In the genomic region with DNA sequence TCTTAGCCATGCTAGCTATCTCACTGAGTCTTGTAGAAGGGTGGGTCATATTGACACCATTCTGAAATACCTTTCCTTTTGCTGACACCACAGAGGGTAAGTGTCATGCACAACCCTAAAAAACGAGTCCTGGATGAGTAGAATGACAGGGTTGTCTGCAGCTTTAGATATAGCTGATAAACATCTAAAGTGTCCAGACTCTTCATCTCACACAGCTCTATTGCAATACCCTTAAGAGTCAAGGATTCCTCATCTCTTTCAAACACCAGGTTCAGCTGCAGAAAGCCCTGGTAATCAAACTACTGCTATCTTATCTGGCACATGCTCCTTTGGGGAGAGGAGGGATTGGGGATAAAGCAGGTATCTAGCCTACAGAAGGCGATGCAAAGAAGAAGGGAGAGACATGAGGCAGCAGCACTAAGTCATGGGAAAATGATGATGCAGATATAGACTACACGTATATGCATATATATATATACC, we compare ENCODE assay signal across 1 cellular context.
A peak's percentile ranks its signal among the peaks of the same experiment; 100 is the strongest.
TF ChIP-seq lines count a peak whose summit lies in the region.

No MANE protein-coding gene starts in this region.

TF ChIP-seq in K562, 482 proteins besides CTCF, POLR2A, EP300 and RAD21 (continued from another document):
- TF ChIP-seq, protein P1, sequence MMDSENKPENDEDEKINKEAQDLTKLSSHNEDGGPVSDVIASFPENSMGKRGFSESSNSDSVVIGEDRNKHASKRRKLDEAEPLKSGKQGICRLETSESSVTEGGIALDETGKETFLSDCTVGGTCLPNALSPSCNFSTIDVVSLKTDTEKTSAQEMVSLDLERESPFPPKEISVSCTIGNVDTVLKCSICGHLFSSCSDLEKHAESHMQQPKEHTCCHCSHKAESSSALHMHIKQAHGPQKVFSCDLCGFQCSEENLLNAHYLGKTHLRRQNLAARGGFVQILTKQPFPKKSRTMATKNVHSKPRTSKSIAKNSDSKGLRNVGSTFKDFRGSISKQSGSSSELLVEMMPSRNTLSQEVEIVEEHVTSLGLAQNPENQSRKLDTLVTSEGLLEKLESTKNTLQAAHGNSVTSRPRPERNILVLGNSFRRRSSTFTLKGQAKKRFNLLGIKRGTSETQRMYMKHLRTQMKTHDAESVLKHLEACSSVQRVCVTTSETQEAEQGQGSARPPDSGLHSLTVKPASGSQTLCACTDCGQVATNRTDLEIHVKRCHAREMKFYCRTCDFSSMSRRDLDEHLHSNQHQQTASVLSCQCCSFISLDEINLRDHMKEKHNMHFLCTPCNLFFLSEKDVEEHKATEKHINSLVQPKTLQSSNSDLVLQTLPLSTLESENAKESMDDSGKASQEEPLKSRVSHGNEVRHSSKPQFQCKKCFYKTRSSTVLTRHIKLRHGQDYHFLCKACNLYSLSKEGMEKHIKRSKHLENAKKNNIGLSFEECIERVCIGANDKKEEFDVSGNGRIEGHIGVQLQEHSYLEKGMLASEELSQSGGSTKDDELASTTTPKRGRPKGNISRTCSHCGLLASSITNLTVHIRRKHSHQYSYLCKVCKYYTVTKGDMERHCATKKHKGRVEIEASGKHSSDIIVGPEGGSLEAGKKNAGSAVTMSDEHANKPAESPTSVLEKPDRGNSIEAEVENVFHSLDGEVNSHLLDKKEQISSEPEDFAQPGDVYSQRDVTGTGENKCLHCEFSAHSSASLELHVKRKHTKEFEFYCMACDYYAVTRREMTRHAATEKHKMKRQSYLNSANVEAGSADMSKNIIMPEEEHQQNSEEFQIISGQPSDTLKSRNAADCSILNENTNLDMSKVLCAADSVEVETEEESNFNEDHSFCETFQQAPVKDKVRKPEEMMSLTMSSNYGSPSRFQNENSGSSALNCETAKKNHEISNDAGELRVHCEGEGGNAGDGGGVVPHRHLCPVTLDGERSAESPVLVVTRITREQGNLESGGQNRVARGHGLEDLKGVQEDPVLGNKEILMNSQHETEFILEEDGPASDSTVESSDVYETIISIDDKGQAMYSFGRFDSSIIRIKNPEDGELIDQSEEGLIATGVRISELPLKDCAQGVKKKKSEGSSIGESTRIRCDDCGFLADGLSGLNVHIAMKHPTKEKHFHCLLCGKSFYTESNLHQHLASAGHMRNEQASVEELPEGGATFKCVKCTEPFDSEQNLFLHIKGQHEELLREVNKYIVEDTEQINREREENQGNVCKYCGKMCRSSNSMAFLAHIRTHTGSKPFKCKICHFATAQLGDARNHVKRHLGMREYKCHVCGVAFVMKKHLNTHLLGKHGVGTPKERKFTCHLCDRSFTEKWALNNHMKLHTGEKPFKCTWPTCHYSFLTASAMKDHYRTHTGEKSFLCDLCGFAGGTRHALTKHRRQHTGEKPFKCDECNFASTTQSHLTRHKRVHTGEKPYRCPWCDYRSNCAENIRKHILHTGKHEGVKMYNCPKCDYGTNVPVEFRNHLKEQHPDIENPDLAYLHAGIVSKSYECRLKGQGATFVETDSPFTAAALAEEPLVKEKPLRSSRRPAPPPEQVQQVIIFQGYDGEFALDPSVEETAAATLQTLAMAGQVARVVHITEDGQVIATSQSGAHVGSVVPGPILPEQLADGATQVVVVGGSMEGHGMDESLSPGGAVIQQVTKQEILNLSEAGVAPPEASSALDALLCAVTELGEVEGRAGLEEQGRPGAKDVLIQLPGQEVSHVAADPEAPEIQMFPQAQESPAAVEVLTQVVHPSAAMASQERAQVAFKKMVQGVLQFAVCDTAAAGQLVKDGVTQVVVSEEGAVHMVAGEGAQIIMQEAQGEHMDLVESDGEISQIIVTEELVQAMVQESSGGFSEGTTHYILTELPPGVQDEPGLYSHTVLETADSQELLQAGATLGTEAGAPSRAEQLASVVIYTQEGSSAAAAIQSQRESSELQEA (IDR thresholded peaks at IDR 0.05; ENCODE audit: low read depth): no peak
- TF ChIP-seq ZNF778 (CRISPR knock-in tag; IDR thresholded peaks at IDR 0.05) (no peak), NCOA1 (IDR thresholded peaks at IDR 0.05; ENCODE audit: low read depth) (peak; percentile 85), KAT8 (IDR thresholded peaks at IDR 0.05; ENCODE audit: low read depth) (no peak), ESRRA (IDR thresholded peaks at IDR 0.05; ENCODE audit: borderline replicate concordance, low read depth) (peak; percentile 36; the same call in 1 of the 2 replicates), ZNF551 (CRISPR knock-in tag; IDR thresholded peaks at IDR 0.05) (no peak), DDX20 (tag; IDR thresholded peaks at IDR 0.05; ENCODE audit: low read depth) (no peak), NBN (IDR thresholded peaks at IDR 0.05; ENCODE audit: low read depth) (peak; percentile 96), FOXJ3 (CRISPR knock-in tag; IDR thresholded peaks at IDR 0.05) (no peak), FOS (IDR thresholded peaks at IDR 0.05; ENCODE audit: extremely low read depth, insufficient read length) (no peak), HNRNPLL (IDR thresholded peaks at IDR 0.05; ENCODE audit: low read depth, low read length, poor library complexity, severe bottlenecking) (no peak), NR2C1 (IDR thresholded peaks at IDR 0.05) (no peak), NR2C1 (tag; IDR thresholded peaks at IDR 0.05) (peak; percentile 77), SP2 (IDR thresholded peaks at IDR 0.05; ENCODE audit: extremely low read depth, low read depth, low read length, poor library complexity, severe bottlenecking) (no peak), FOXM1 (IDR thresholded peaks at IDR 0.05; ENCODE audit: low read depth) (peak; percentile 98), FOXM1 (CRISPR knock-in tag; IDR thresholded peaks at IDR 0.05; ENCODE audit: low read depth) (no peak), ZFP30 (CRISPR knock-in tag; IDR thresholded peaks at IDR 0.05; ENCODE audit: borderline replicate concordance) (no peak), TARDBP (IDR thresholded peaks at IDR 0.05) (peak; percentile 85), PCBP2 (IDR thresholded peaks at IDR 0.05; ENCODE audit: low read depth, low read length, poor library complexity, severe bottlenecking) (no peak), TBL1XR1 (IDR thresholded peaks at IDR 0.05; ENCODE audit: low read length in 2 of 2) (peak in 1 of 2 experiments; percentile 90; a peak in 2 of 4 replicates), MYNN (IDR thresholded peaks at IDR 0.05) (peak; percentile 55; the same call in 1 of the 2 replicates), MYNN (CRISPR knock-in tag; IDR thresholded peaks at IDR 0.05) (no peak), ZNF436 (CRISPR knock-in tag; IDR thresholded peaks at IDR 0.05) (no peak), TAF1 (IDR thresholded peaks at IDR 0.05; ENCODE audit: control insufficient read depth, extremely low read depth, insufficient read depth, low read length, severe bottlenecking) (no peak), ZZZ3 (IDR thresholded peaks at IDR 0.05) (no peak), HDAC1 (IDR thresholded peaks at IDR 0.05) (peak; percentile 65 to 93; a peak in 3 of 4 replicates), CAMTA2 (CRISPR knock-in tag; conservative IDR thresholded peaks at IDR 0.05) (no peak), ZNF217 (CRISPR knock-in tag; IDR thresholded peaks at IDR 0.05) (no peak), KLF6 (CRISPR knock-in tag; IDR thresholded peaks at IDR 0.05; ENCODE audit: borderline replicate concordance) (peak; percentile 59; the same call in 1 of the 2 replicates), ZNF408 (CRISPR knock-in tag; IDR thresholded peaks at IDR 0.05; ENCODE audit: low read depth) (no peak), ZFX (CRISPR knock-in tag; IDR thresholded peaks at IDR 0.05) (no peak), ZBTB17 (CRISPR knock-in tag; IDR thresholded peaks at IDR 0.05) (peak; percentile 76; the same call in 1 of the 2 replicates)
- TF ChIP-seq, protein P2, sequence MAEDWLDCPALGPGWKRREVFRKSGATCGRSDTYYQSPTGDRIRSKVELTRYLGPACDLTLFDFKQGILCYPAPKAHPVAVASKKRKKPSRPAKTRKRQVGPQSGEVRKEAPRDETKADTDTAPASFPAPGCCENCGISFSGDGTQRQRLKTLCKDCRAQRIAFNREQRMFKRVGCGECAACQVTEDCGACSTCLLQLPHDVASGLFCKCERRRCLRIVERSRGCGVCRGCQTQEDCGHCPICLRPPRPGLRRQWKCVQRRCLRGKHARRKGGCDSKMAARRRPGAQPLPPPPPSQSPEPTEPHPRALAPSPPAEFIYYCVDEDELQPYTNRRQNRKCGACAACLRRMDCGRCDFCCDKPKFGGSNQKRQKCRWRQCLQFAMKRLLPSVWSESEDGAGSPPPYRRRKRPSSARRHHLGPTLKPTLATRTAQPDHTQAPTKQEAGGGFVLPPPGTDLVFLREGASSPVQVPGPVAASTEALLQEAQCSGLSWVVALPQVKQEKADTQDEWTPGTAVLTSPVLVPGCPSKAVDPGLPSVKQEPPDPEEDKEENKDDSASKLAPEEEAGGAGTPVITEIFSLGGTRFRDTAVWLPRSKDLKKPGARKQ (CRISPR knock-in tag; IDR thresholded peaks at IDR 0.05): no peak
- TF ChIP-seq, protein P3, sequence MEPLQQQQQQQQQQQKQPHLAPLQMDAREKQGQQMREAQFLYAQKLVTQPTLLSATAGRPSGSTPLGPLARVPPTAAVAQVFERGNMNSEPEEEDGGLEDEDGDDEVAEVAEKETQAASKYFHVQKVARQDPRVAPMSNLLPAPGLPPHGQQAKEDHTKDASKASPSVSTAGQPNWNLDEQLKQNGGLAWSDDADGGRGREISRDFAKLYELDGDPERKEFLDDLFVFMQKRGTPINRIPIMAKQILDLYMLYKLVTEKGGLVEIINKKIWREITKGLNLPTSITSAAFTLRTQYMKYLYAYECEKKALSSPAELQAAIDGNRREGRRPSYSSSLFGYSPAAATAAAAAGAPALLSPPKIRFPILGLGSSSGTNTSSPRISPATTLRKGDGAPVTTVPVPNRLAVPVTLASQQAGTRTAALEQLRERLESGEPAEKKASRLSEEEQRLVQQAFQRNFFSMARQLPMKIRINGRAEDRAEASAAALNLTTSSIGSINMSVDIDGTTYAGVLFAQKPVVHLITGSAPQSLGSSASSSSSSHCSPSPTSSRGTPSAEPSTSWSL (CRISPR knock-in tag; IDR thresholded peaks at IDR 0.05; ENCODE audit: borderline replicate concordance): no peak
- TF ChIP-seq, protein P4, sequence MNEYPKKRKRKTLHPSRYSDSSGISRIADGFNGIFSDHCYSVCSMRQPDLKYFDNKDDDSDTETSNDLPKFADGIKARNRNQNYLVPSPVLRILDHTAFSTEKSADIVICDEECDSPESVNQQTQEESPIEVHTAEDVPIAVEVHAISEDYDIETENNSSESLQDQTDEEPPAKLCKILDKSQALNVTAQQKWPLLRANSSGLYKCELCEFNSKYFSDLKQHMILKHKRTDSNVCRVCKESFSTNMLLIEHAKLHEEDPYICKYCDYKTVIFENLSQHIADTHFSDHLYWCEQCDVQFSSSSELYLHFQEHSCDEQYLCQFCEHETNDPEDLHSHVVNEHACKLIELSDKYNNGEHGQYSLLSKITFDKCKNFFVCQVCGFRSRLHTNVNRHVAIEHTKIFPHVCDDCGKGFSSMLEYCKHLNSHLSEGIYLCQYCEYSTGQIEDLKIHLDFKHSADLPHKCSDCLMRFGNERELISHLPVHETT (CRISPR knock-in tag; conservative IDR thresholded peaks at IDR 0.05 in 1 of 2, IDR thresholded peaks at IDR 0.05 in 1 of 2): peak in 1 of 2 experiments; percentile 91; a peak in 2 of 4 replicates
- TF ChIP-seq, protein P5, sequence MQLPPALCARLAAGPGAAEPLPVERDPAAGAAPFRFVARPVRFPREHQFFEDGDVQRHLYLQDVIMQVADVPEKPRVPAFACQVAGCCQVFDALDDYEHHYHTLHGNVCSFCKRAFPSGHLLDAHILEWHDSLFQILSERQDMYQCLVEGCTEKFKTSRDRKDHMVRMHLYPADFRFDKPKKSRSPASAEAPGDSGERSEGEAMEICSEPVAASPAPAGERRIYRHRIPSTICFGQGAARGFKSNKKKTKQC (CRISPR knock-in tag; IDR thresholded peaks at IDR 0.05): no peak
- TF ChIP-seq, protein P6, sequence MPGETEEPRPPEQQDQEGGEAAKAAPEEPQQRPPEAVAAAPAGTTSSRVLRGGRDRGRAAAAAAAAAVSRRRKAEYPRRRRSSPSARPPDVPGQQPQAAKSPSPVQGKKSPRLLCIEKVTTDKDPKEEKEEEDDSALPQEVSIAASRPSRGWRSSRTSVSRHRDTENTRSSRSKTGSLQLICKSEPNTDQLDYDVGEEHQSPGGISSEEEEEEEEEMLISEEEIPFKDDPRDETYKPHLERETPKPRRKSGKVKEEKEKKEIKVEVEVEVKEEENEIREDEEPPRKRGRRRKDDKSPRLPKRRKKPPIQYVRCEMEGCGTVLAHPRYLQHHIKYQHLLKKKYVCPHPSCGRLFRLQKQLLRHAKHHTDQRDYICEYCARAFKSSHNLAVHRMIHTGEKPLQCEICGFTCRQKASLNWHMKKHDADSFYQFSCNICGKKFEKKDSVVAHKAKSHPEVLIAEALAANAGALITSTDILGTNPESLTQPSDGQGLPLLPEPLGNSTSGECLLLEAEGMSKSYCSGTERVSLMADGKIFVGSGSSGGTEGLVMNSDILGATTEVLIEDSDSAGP (CRISPR knock-in tag; IDR thresholded peaks at IDR 0.05): no peak
- TF ChIP-seq, protein P7, sequence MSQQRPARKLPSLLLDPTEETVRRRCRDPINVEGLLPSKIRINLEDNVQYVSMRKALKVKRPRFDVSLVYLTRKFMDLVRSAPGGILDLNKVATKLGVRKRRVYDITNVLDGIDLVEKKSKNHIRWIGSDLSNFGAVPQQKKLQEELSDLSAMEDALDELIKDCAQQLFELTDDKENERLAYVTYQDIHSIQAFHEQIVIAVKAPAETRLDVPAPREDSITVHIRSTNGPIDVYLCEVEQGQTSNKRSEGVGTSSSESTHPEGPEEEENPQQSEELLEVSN (IDR thresholded peaks at IDR 0.05; ENCODE audit: borderline replicate concordance in 1 of 2, extremely low read depth in 1 of 2, insufficient read depth in 1 of 2, insufficient read length in 1 of 2, low read depth in 1 of 2, low read length in 1 of 2, poor library complexity in 1 of 2, severe bottlenecking in 1 of 2): no peak
